ENCODE assay signal across 8 cellular contexts in genomic region chr1:84433253-84434080, GRCh38. TPM values are rescaled to one million over a fixed set of nuclear protein-coding genes. Genes with fewer than 3 reads are reported as not detected.
A peak's percentile ranks its signal among the peaks of the same experiment; 100 is the strongest.
DNase-seq lines count a peak whose midpoint lies in the region; ATAC-seq lines count a peak whose summit lies in the region.

No MANE protein-coding gene starts in this region.

- peak; percentile 56 for ATAC-seq in HG02678 (IDR thresholded peaks at IDR 0.05; ENCODE audit: unreplicated experiment)
- ATAC-seq in HG03139 (IDR thresholded peaks at IDR 0.05; ENCODE audit: unreplicated experiment) = no peak

- DNase-seq in GM04504 (ENCODE audit: low read depth) (peak; percentile 51), NCI-H2029 treated with DMSO at 0.1 percent for 48 hours (lab: John Stamatoyannopoulos, UW) (peak; percentile 91), T1000 (lab: John Stamatoyannopoulos, UW) (peak; percentile 24), cerebellum (ENCODE audit: low spot score) (peak; percentile 64), kidney glomerular epithelial cell (lab: John Stamatoyannopoulos, UW) (peak; percentile 64)
- peak; percentile 32 to 55 for DNase-seq in stimulated activated CD4-positive, alpha-beta T cell treated with anti-CD3 and anti-CD28 coated beads, Interleukin-2, amount 100 ng/mL, for 24 hours

RNA-seq across cellular contexts. Expression of gene DNASE2B, which starts 35.2 kb away (rescaled TPM):
- total RNA-seq in cerebellum = not detected

RNA-seq across cellular contexts. Expression of gene RPF1, which starts 45.6 kb away (rescaled TPM):
- 17.5 TPM for total RNA-seq in cerebellum

Comparison
In these comparisons a context has a peak if more than half of its experiments do, and no peak if none do; other contexts are left out.
1. DNase-seq: peak in every context shown above with its lines; median percentile 91 in NCI-H2029 treated with DMSO at 0.1 percent for 48 hours; 64 in cerebellum; 64 in kidney glomerular epithelial cell; 51 in GM04504; 44 in stimulated activated CD4-positive, alpha-beta T cell treated with anti-CD3 and anti-CD28 coated beads, Interleukin-2, amount 100 ng/mL, for 24 hours; 24 in T1000.